17 cellular contexts compared by ENCODE assay signal in genomic region chr20:50523552-50524167, GRCh38. TPM values are rescaled to one million over a fixed set of nuclear protein-coding genes. Genes with fewer than 3 reads are reported as not detected.
A peak's percentile ranks its signal among the peaks of the same experiment; 100 is the strongest.
DNase-seq lines count a peak whose midpoint lies in the region; ATAC-seq and TF ChIP-seq lines count a peak whose summit lies in the region.
"Had no signal": no experiment of that assay in that cellular context is flagged by ENCODE, and none has a peak within 500 bp of the region (broad histone marks: within the 10 kb centered on the region; RNA-seq: fewer than 3 reads in every experiment).

No MANE protein-coding gene starts in this region.

- H3K36me3 ChIP-seq in ascending aorta = no peaks in the 10 kb centered on the region
- H3K36me3 ChIP-seq: gastroesophageal sphincter had no signal

- H3K4me3 Mint-ChIP-seq in HFFc6 = no peak overlapping the region
- peak overlapping the region; percentile 30 for H3K4me3 Mint-ChIP-seq in activated CD4-positive, alpha-beta memory T cell treated with anti-CD3 and anti-CD28 coated beads, Interleukin-2, amount 10 ng/mL, durations not matched to agents 7 days and 5 days
- peak overlapping the region; percentile 45 for H3K4me3 Mint-ChIP-seq in natural killer cell
- H3K4me3 Mint-ChIP-seq in mesothelial cell of epicardium = no peak overlapping the region
- H3K4me3 Mint-ChIP-seq: nephron had no signal

- peaks cover 9% of the 10 kb centered on the region; the same call in 1 of the 2 replicates for H3K36me3 Mint-ChIP-seq in HFFc6 (ENCODE audit: low read depth)
- H3K36me3 Mint-ChIP-seq in activated CD4-positive, alpha-beta memory T cell treated with anti-CD3 and anti-CD28 coated beads, Interleukin-2, amount 10 ng/mL, durations not matched to agents 7 days and 5 days (ENCODE audit: low read depth) = peaks cover 33% of the 10 kb centered on the region
- H3K36me3 Mint-ChIP-seq in natural killer cell = no peaks in the 10 kb centered on the region
- peaks cover 4% of the 10 kb centered on the region for H3K36me3 Mint-ChIP-seq in mesothelial cell of epicardium

- no peaks in the 10 kb centered on the region for H3K9me3 ChIP-seq in ascending aorta
- H3K9me3 ChIP-seq: gastroesophageal sphincter, upper lobe of left lung had no signal

- peak in 2 of 3 donors; percentile 30 to 34 for ATAC-seq in natural killer cell
- ATAC-seq: gastroesophageal sphincter had no signal

- H3K4me1 ChIP-seq in ascending aorta = peaks cover 5 to 20% of the 10 kb centered on the region in 2 donors

- intact Hi-C loops in natural killer cell (cut with micrococcal nuclease) (no loop called here), ascending aorta (cut with DNase I) (no loop called here)

- H3K4me1 Mint-ChIP-seq in HFFc6 (ENCODE audit: low read depth) (peaks cover 54% of the 10 kb centered on the region), natural killer cell (peaks cover 48 to 54% of the 10 kb centered on the region in 2 donors), mesothelial cell of epicardium (peaks cover 3% of the 10 kb centered on the region)
- H3K4me1 Mint-ChIP-seq in activated CD4-positive, alpha-beta memory T cell treated with anti-CD3 and anti-CD28 coated beads, Interleukin-2, amount 10 ng/mL, durations not matched to agents 7 days and 5 days = peaks cover 52% of the 10 kb centered on the region

- H3K27me3 Mint-ChIP-seq in HFFc6 (ENCODE audit: insufficient read depth) = no peaks in the 10 kb centered on the region
- no peaks in the 10 kb centered on the region for H3K27me3 Mint-ChIP-seq in activated CD4-positive, alpha-beta memory T cell treated with anti-CD3 and anti-CD28 coated beads, Interleukin-2, amount 10 ng/mL, durations not matched to agents 7 days and 5 days
- H3K27me3 Mint-ChIP-seq in natural killer cell (ENCODE audit: low read depth in 2 of 2) = no peaks in the 10 kb centered on the region
- H3K27me3 Mint-ChIP-seq in mesothelial cell of epicardium (ENCODE audit: low read depth) = no peaks in the 10 kb centered on the region

- no peaks in the 10 kb centered on the region for H3K9me3 Mint-ChIP-seq in HFFc6
- no peaks in the 10 kb centered on the region for H3K9me3 Mint-ChIP-seq in activated CD4-positive, alpha-beta memory T cell treated with anti-CD3 and anti-CD28 coated beads, Interleukin-2, amount 10 ng/mL, durations not matched to agents 7 days and 5 days
- H3K9me3 Mint-ChIP-seq in natural killer cell = no peaks in the 10 kb centered on the region
- no peaks in the 10 kb centered on the region for H3K9me3 Mint-ChIP-seq in mesothelial cell of epicardium
- H3K9me3 Mint-ChIP-seq: nephron had no signal

- no peaks in the 10 kb centered on the region for H3K27me3 ChIP-seq in ascending aorta
- H3K27me3 ChIP-seq: gastroesophageal sphincter, upper lobe of left lung had no signal

- no peak for TF ChIP-seq CTCF in HFFc6 (IDR thresholded peaks at IDR 0.05)
- TF ChIP-seq CTCF in natural killer cell (IDR thresholded peaks at IDR 0.05) = no peak
- no peak for TF ChIP-seq CTCF in mesothelial cell of epicardium (IDR thresholded peaks at IDR 0.05; ENCODE audit: unreplicated experiment)
- TF ChIP-seq CTCF in ascending aorta (IDR thresholded peaks at IDR 0.05) = no peak

- H3K27ac Mint-ChIP-seq in HFFc6 (peak overlapping the region; percentile 18), natural killer cell (peak overlapping the region; percentile 54 to 95), mesothelial cell of epicardium (no peak overlapping the region)
- peak overlapping the region; percentile 74 for H3K27ac Mint-ChIP-seq in activated CD4-positive, alpha-beta memory T cell treated with anti-CD3 and anti-CD28 coated beads, Interleukin-2, amount 10 ng/mL, durations not matched to agents 7 days and 5 days
- H3K27ac Mint-ChIP-seq: nephron had no signal

- H3K4me3 ChIP-seq in ascending aorta = no peak overlapping the region
- H3K4me3 ChIP-seq: gastroesophageal sphincter, skin epidermis, upper lobe of left lung had no signal

- POLR2A ChIA-PET in activated CD4-positive, alpha-beta memory T cell treated with anti-CD3 and anti-CD28 coated beads, Interleukin-2, amount 10 ng/mL, durations not matched to agents 7 days and 5 days (lab: Charles Lee) = interaction anchor here (0.8 to 10.6 kb wide), 5 partner anchors 12 to 40 kb away, joined by 3 to 107 read pairs (median 4); partner anchors contain the start of gene PTPN1

- CTCF ChIA-PET in activated CD4-positive, alpha-beta memory T cell treated with anti-CD3 and anti-CD28 coated beads, Interleukin-2, amount 10 ng/mL, durations not matched to agents 7 days and 5 days (lab: Charles Lee) = interaction anchor here (0.9 to 1.8 kb wide), 8 partner anchors 9 to 65 kb away, joined by 3 to 6 read pairs (median 4); no protein-coding TSS in a partner anchor

- H3K27ac ChIP-seq in ascending aorta = no peak overlapping the region
- H3K27ac ChIP-seq: gastroesophageal sphincter had no signal

- DNase-seq in NCI-H510A treated with DMSO at 0.1 percent for 48 hours (lab: John Stamatoyannopoulos, UW) (peak; percentile 34), NCI-H510A (lab: John Stamatoyannopoulos, UW) (no peak), HFFc6 (no peak), natural killer cell (no peak), mesothelial cell of epicardium (ENCODE audit: low spot score in 2 of 2, unreplicated experiment in 2 of 2) (no peak), ascending aorta (ENCODE audit: low spot score in 2 of 2) (no peak), NCI-H1694 (lab: John Stamatoyannopoulos, UW) (no peak)
- no peak for DNase-seq in activated CD4-positive, alpha-beta memory T cell treated with anti-CD3 and anti-CD28 coated beads, Interleukin-2, amount 10 ng/mL, durations not matched to agents 7 days and 5 days
- DNase-seq: ACHN; activated CD4-positive, alpha-beta T cell treated with anti-CD3 and anti-CD28 coated beads for 4 hours; anterior cingulate cortex; effector CD8-positive, alpha-beta T cell; NCI-H524; upper lobe of left lung had no signal

RNA-seq across cellular contexts. Expression of gene PTPN1, which starts 13.5 kb away (rescaled TPM):
- total RNA-seq in HFFc6 (2021; fragmentation: NEBNext Ultra II Directional; extraction: Animal tissue kit (Norgen Biotek cat#: 25700)) = 10 to 100 TPM; 37.8 to 46.5 (median 45.2) TPM
- 10 to 100 TPM; 79.6 to 80.5 TPM for total RNA-seq in activated CD4-positive, alpha-beta memory T cell treated with anti-CD3 and anti-CD28 coated beads, Interleukin-2, amount 10 ng/mL, durations not matched to agents 7 days and 5 days
- total RNA-seq in natural killer cell (10 to 100 TPM; 52.9 to 64.5 (median 58.3) TPM), mesothelial cell of epicardium (26.2 to 27.7 TPM (median 27.3 TPM) in 3 replicates), ascending aorta (30.2 TPM)

Comparison
In these comparisons a context has a peak if more than half of its experiments do, and no peak if none do; other contexts are left out.
1. H3K4me3 Mint-ChIP-seq: peak in activated CD4-positive, alpha-beta memory T cell treated with anti-CD3 and anti-CD28 coated beads, Interleukin-2, amount 10 ng/mL, durations not matched to agents 7 days and 5 days (single experiment) and natural killer cell (single experiment); none in HFFc6 (single experiment) and mesothelial cell of epicardium (single experiment).